In the genomic region with DNA sequence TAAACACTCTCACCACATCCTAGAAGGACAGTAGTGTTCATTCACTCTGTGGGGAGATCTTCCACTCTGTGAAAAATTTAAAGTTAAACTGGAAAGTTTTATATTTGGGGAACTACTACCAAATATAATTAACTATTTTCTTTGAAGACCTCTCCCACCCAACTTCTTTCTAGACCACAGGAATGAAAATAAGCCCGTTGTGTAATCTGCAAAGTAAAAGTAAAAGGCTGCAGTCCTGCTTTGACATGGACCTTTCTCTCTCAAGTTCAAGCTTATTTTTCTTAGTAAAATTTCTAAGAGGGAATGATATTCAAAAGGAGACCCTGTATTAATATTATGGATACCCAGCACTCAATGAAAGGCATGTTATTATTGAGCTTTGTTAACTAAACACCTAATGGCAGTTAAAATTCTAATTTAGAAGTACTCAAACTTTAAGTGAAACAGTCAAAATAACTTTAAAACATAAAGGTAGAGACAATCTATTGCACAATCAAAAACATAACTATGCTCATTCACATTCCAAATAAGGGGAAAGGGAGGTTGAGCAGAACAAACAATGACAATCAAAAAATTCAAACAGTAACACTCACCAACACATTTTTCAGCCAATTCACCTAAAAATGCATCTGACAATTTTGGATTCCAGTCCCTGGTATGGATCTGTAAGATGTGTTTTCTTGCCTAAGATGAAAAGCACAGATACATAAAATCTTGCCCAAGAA, we compare ENCODE assay signal across 2 cellular contexts.
TF ChIP-seq lines count a peak whose summit lies in the region.

No MANE protein-coding gene starts in this region.

TF ChIP-seq in HepG2, 621 proteins besides CTCF, POLR2A, EP300 and RAD21 (continued from another document):
- TF ChIP-seq, protein P1, sequence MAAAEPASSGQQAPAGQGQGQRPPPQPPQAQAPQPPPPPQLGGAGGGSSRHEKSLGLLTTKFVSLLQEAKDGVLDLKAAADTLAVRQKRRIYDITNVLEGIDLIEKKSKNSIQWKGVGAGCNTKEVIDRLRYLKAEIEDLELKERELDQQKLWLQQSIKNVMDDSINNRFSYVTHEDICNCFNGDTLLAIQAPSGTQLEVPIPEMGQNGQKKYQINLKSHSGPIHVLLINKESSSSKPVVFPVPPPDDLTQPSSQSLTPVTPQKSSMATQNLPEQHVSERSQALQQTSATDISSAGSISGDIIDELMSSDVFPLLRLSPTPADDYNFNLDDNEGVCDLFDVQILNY (CRISPR knock-in tag; conservative IDR thresholded peaks at IDR 0.05) = no peak
- TF ChIP-seq, protein P2, sequence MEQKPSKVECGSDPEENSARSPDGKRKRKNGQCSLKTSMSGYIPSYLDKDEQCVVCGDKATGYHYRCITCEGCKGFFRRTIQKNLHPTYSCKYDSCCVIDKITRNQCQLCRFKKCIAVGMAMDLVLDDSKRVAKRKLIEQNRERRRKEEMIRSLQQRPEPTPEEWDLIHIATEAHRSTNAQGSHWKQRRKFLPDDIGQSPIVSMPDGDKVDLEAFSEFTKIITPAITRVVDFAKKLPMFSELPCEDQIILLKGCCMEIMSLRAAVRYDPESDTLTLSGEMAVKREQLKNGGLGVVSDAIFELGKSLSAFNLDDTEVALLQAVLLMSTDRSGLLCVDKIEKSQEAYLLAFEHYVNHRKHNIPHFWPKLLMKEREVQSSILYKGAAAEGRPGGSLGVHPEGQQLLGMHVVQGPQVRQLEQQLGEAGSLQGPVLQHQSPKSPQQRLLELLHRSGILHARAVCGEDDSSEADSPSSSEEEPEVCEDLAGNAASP (CRISPR knock-in tag; IDR thresholded peaks at IDR 0.05; ENCODE audit: borderline replicate concordance) = no peak
- TF ChIP-seq KAT8 (CRISPR knock-in tag; IDR thresholded peaks at IDR 0.05) (no peak), FOXM1 (CRISPR knock-in tag; IDR thresholded peaks at IDR 0.05) (no peak), CCAR2 (optimal IDR thresholded peaks at IDR 0.05; ENCODE audit: low read depth, low read length) (no peak), ZNF138 (CRISPR knock-in tag; IDR thresholded peaks at IDR 0.05; ENCODE audit: low read depth) (no peak), BORCS8-MEF2B (CRISPR knock-in tag; IDR thresholded peaks at IDR 0.05) (no peak), GATAD1 (CRISPR knock-in tag; IDR thresholded peaks at IDR 0.05) (no peak), ZNF766 (CRISPR knock-in tag; IDR thresholded peaks at IDR 0.05; ENCODE audit: borderline replicate concordance) (no peak), SRF (IDR thresholded peaks at IDR 0.05; ENCODE audit: low read depth, low read length) (peak; percentile 71), PITX1 (CRISPR knock-in tag; IDR thresholded peaks at IDR 0.05) (no peak), ZNF577 (CRISPR knock-in tag; IDR thresholded peaks at IDR 0.05; ENCODE audit: borderline replicate concordance, low read depth) (no peak), ZNF354B (CRISPR knock-in tag; IDR thresholded peaks at IDR 0.05) (no peak), CEBPB (IDR thresholded peaks at IDR 0.05; ENCODE audit: borderline replicate concordance, low read depth, low read length) (peak; percentile 89), CEBPG (CRISPR knock-in tag; IDR thresholded peaks at IDR 0.05) (peak; percentile 60), ZSCAN22 (CRISPR knock-in tag; IDR thresholded peaks at IDR 0.05) (no peak), FOXP1 (IDR thresholded peaks at IDR 0.05) (no peak), FOXP1 (CRISPR knock-in tag; IDR thresholded peaks at IDR 0.05) (no peak), KDM2A (CRISPR knock-in tag; IDR thresholded peaks at IDR 0.05; ENCODE audit: borderline replicate concordance, low read depth) (no peak)
- TF ChIP-seq, protein P3, sequence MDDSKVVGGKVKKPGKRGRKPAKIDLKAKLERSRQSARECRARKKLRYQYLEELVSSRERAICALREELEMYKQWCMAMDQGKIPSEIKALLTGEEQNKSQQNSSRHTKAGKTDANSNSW (CRISPR knock-in tag; IDR thresholded peaks at IDR 0.05; ENCODE audit: borderline replicate concordance) = no peak
- TF ChIP-seq, protein P4, sequence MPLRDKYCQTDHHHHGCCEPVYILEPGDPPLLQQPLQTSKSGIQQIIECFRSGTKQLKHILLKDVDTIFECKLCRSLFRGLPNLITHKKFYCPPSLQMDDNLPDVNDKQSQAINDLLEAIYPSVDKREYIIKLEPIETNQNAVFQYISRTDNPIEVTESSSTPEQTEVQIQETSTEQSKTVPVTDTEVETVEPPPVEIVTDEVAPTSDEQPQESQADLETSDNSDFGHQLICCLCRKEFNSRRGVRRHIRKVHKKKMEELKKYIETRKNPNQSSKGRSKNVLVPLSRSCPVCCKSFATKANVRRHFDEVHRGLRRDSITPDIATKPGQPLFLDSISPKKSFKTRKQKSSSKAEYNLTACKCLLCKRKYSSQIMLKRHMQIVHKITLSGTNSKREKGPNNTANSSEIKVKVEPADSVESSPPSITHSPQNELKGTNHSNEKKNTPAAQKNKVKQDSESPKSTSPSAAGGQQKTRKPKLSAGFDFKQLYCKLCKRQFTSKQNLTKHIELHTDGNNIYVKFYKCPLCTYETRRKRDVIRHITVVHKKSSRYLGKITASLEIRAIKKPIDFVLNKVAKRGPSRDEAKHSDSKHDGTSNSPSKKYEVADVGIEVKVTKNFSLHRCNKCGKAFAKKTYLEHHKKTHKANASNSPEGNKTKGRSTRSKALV (CRISPR knock-in tag; IDR thresholded peaks at IDR 0.05) = no peak
- TF ChIP-seq, protein P5, sequence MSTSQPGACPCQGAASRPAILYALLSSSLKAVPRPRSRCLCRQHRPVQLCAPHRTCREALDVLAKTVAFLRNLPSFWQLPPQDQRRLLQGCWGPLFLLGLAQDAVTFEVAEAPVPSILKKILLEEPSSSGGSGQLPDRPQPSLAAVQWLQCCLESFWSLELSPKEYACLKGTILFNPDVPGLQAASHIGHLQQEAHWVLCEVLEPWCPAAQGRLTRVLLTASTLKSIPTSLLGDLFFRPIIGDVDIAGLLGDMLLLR (CRISPR knock-in tag; IDR thresholded peaks at IDR 0.05) = no peak
- TF ChIP-seq, protein P6, sequence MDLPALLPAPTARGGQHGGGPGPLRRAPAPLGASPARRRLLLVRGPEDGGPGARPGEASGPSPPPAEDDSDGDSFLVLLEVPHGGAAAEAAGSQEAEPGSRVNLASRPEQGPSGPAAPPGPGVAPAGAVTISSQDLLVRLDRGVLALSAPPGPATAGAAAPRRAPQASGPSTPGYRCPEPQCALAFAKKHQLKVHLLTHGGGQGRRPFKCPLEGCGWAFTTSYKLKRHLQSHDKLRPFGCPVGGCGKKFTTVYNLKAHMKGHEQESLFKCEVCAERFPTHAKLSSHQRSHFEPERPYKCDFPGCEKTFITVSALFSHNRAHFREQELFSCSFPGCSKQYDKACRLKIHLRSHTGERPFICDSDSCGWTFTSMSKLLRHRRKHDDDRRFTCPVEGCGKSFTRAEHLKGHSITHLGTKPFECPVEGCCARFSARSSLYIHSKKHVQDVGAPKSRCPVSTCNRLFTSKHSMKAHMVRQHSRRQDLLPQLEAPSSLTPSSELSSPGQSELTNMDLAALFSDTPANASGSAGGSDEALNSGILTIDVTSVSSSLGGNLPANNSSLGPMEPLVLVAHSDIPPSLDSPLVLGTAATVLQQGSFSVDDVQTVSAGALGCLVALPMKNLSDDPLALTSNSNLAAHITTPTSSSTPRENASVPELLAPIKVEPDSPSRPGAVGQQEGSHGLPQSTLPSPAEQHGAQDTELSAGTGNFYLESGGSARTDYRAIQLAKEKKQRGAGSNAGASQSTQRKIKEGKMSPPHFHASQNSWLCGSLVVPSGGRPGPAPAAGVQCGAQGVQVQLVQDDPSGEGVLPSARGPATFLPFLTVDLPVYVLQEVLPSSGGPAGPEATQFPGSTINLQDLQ (CRISPR knock-in tag; IDR thresholded peaks at IDR 0.05) = no peak

TF ChIP-seq in WTC11, 78 proteins besides CTCF, POLR2A, EP300 and RAD21 (continued from another document):
- TF ChIP-seq, protein P7, sequence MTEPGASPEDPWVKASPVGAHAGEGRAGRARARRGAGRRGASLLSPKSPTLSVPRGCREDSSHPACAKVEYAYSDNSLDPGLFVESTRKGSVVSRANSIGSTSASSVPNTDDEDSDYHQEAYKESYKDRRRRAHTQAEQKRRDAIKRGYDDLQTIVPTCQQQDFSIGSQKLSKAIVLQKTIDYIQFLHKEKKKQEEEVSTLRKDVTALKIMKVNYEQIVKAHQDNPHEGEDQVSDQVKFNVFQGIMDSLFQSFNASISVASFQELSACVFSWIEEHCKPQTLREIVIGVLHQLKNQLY (CRISPR knock-in tag; IDR thresholded peaks at IDR 0.05) = no peak
- TF ChIP-seq IRF2 (CRISPR knock-in tag; IDR thresholded peaks at IDR 0.05; ENCODE audit: borderline replicate concordance, low read depth) = no peak
- TF ChIP-seq, protein P8, sequence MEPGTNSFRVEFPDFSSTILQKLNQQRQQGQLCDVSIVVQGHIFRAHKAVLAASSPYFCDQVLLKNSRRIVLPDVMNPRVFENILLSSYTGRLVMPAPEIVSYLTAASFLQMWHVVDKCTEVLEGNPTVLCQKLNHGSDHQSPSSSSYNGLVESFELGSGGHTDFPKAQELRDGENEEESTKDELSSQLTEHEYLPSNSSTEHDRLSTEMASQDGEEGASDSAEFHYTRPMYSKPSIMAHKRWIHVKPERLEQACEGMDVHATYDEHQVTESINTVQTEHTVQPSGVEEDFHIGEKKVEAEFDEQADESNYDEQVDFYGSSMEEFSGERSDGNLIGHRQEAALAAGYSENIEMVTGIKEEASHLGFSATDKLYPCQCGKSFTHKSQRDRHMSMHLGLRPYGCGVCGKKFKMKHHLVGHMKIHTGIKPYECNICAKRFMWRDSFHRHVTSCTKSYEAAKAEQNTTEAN (CRISPR knock-in tag; IDR thresholded peaks at IDR 0.05) = no peak
TF ChIP-seq in WTC11: peak in this region for 0.
